Comparison of ENCODE assay signal across 24 cellular contexts in the genomic region with DNA sequence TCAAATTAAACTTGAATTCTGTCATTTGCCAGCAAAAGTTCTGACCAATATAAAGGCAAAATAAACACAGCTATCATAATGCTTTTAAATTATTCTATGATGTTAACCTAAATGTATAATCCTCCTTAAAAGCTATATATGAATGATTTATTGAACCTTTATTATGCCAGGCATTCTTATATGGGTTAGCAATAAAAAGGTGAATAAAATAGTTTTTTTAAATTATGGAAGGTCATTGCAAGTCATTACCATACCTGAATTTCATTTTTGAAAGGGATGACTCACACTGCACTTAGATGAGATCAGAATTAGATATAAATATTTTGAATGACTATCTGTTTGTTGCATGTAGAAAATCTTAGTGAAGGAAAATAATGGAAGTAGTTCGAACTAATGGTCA.
"Had no signal": no experiment of that assay in that cellular context is flagged by ENCODE, and none has a peak within 500 bp of the region (broad histone marks: within the 10 kb centered on the region; RNA-seq: fewer than 3 reads in every experiment).

No MANE protein-coding gene starts in this region.

- H3K27me3 ChIP-seq: neural progenitor cell, ovary, right lobe of liver, sigmoid colon, stomach, thyroid gland, tibial nerve, upper lobe of left lung, vagina had no signal

- H3K79me2 ChIP-seq: parathyroid adenoma had no signal

- ATAC-seq: psoas muscle; right cardiac atrium; right lobe of liver; stimulated activated effector memory CD8-positive, alpha-beta T cell treated with anti-CD3 and anti-CD28 coated beads, Interleukin-12 subunit alpha, Interleukin-12 subunit beta, amount 100 ng/mL, for 72 hours; stimulated activated naive B cell treated with anti-CD40 and anti-IgM and Interleukin-4, amounts not matched to agents 10 μg/mL and 1 μg/mL and 100 μg/mL, for 72 hours had no signal

- FAIRE-seq: small intestine, urothelium cell line had no signal

- H3K4me2 ChIP-seq: neural progenitor cell had no signal

- H3K27ac ChIP-seq: neural progenitor cell, ovary, parathyroid adenoma, psoas muscle, right lobe of liver, sigmoid colon, stomach, thoracic aorta, thyroid gland, tibial nerve, upper lobe of left lung, vagina had no signal

- H3K36me3 ChIP-seq: neural progenitor cell, ovary, right lobe of liver, sigmoid colon, stomach, thoracic aorta, thyroid gland, tibial nerve, upper lobe of left lung, vagina had no signal

- H3K4me3 ChIP-seq: neural progenitor cell, ovary, psoas muscle, right lobe of liver, sigmoid colon, stomach, thoracic aorta, thyroid gland, tibial nerve, upper lobe of left lung, vagina had no signal

- H3K9ac ChIP-seq: neural progenitor cell, parathyroid adenoma had no signal

- DNase-seq: occipital lobe; ovary; posterior cingulate gyrus; psoas muscle; right cardiac atrium; right lobe of liver; sigmoid colon; small intestine; stimulated activated CD4-positive, alpha-beta T cell treated with anti-CD3 and anti-CD28 coated beads, Interleukin-15, amount 100 ng/mL, for 24 hours; stimulated activated CD4-positive, alpha-beta T cell treated with anti-CD3 and anti-CD28 coated beads, Interleukin-2, amount 100 ng/mL, for 24 hours; stimulated activated CD4-positive, alpha-beta T cell treated with anti-CD3 and anti-CD28 coated beads, Interleukin-2, amount 100 ng/mL, for 48 hours; stimulated activated CD4-positive, alpha-beta T cell treated with anti-CD3 and anti-CD28 coated beads, Interleukin-4, amount 100 ng/mL, for 24 hours; stimulated activated naive B cell treated with anti-CD40 and anti-IgM and Interleukin-4, amounts not matched to agents 10 μg/mL and 1 μg/mL and 100 μg/mL, for 72 hours; stimulated activated naive CD4-positive, alpha-beta T cell treated with Interleukin-2 at 50 U/mL for 16 hours; stomach; thyroid gland; upper lobe of left lung had no signal

- H3K9me3 ChIP-seq: ovary, psoas muscle, right lobe of liver, sigmoid colon, thoracic aorta, thyroid gland, tibial nerve, upper lobe of left lung, vagina had no signal

- H3K4me1 ChIP-seq: neural progenitor cell, parathyroid adenoma, psoas muscle, right lobe of liver, sigmoid colon, stomach, thyroid gland, tibial nerve, upper lobe of left lung, vagina had no signal

- H2AFZ ChIP-seq: parathyroid adenoma had no signal
